9 cellular contexts compared by ENCODE assay signal in genomic region chr11:130679247-130679646, GRCh38.
"Had no signal": no experiment of that assay in that cellular context is flagged by ENCODE, and none has a peak within 500 bp of the region (broad histone marks: within the 10 kb centered on the region; RNA-seq: fewer than 3 reads in every experiment).

No MANE protein-coding gene starts in this region.

- H3K9ac ChIP-seq: KMS-11 had no signal

- H3K4me3 Mint-ChIP-seq: IgD-negative memory B cell had no signal

- H3K4me2 ChIP-seq: KMS-11 had no signal

- FAIRE-seq: HepG2, HTR-8/SVneo, K562 had no signal

- H3K27me3 Mint-ChIP-seq: IgD-negative memory B cell had no signal

- H3K27ac Mint-ChIP-seq: IgD-negative memory B cell had no signal

- DNase-seq: IMR-90, KBM-7, KG1 had no signal

- H3K4me3 ChIP-seq: K562 had no signal

- H3K27ac ChIP-seq: HL-60, KMS-11 had no signal
